In the genomic region with DNA sequence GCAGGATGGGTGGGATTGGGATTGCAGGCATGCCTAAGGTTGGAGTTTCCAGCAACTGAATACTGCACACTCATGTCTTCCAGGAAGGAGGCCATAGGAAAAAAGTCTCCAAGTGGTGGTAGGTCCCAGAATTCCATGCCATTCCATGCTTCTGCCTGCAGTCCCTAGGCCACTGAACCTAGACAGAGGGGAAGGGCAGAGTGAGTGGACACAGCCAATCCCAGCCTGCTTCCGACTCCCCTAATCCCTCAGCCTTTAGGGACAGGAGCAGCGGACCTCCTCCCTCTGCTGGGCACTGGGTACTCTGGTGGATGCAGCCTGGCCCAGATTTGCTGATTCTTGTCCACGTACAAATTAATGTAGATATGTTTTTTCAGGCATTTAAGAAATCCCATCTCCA, we compare ENCODE assay signal across 24 cellular contexts. TPM values are rescaled to one million over a fixed set of nuclear protein-coding genes. Genes with fewer than 3 reads are reported as not detected.
A peak's percentile ranks its signal among the peaks of the same experiment; 100 is the strongest.
DNase-seq lines count a peak whose midpoint lies in the region; ATAC-seq, FAIRE-seq and TF ChIP-seq lines count a peak whose summit lies in the region.
"Had no signal": no experiment of that assay in that cellular context is flagged by ENCODE, and none has a peak within 500 bp of the region (broad histone marks: within the 10 kb centered on the region; RNA-seq: fewer than 3 reads in every experiment).

No MANE protein-coding gene starts in this region.

- in situ Hi-C loops in HAP-1 (cut with MboI; ENCODE audit: low sequenced_read_pairs) = no loop called here

- no peak overlapping the region for H3K27ac ChIP-seq in A549
- no peak overlapping the region for H3K27ac ChIP-seq in spleen
- H3K27ac ChIP-seq in hepatocyte = no peak overlapping the region
- H3K27ac ChIP-seq: C4-2B, GM23248, HL-60 had no signal

- TF ChIP-seq EP300 in A549 (IDR thresholded peaks at IDR 0.05) = no peak

- no peaks in the 10 kb centered on the region for H3K9me2 ChIP-seq in hepatocyte (replicated peaks; ENCODE audit: insufficient read depth)

- H3K27me3 Mint-ChIP-seq in CD14-positive monocyte (ENCODE audit: low read depth in 3 of 3) = peaks cover 0 to 10% (median under 1%) of the 10 kb centered on the region in 3 donors

- CTCF ChIA-PET in A549 (lab: Yijun Ruan, JAX) = interaction anchor here (1.3 kb wide), 1 partner anchor 1140 kb away, joined by 3 read pairs; no protein-coding TSS in a partner anchor

- H3K27ac Mint-ChIP-seq in CD14-positive monocyte = no peak overlapping the region
- H3K27ac Mint-ChIP-seq: CD4-positive, alpha-beta memory T cell; HFFc6 had no signal

- H3K36me3 ChIP-seq in spleen = no peaks in the 10 kb centered on the region
- no peaks in the 10 kb centered on the region for H3K36me3 ChIP-seq in HAP-1 (replicated peaks)
- H3K36me3 ChIP-seq in hepatocyte (replicated peaks; ENCODE audit: insufficient read depth, low read depth) = no peaks in the 10 kb centered on the region

- peaks cover 7% of the 10 kb centered on the region for H3K9me3 ChIP-seq in A549
- peaks cover 0 to 15% (median 2%) of the 10 kb centered on the region in 8 donors for H3K9me3 ChIP-seq in spleen
- no peaks in the 10 kb centered on the region for H3K9me3 ChIP-seq in HAP-1
- no peaks in the 10 kb centered on the region for H3K9me3 ChIP-seq in hepatocyte (ENCODE audit: low read depth)

- peaks cover 0 to 4% (median 0%) of the 10 kb centered on the region in 7 donors for H3K9me3 Mint-ChIP-seq in CD14-positive monocyte

- no peak overlapping the region for H3K4me3 Mint-ChIP-seq in CD14-positive monocyte
- H3K4me3 Mint-ChIP-seq: CD4-positive, alpha-beta memory T cell; HFFc6 had no signal

- H3K4me2 ChIP-seq in A549 (no peak overlapping the region), hepatocyte (no peak overlapping the region)

- TF ChIP-seq CTCF in A549 (IDR thresholded peaks at IDR 0.05) = no peak
- TF ChIP-seq CTCF in CD14-positive monocyte (IDR thresholded peaks at IDR 0.05) = no peak
- TF ChIP-seq CTCF in spleen (IDR thresholded peaks at IDR 0.05 in 8 of 11, conservative IDR thresholded peaks at IDR 0.05 in 3 of 11) = no peak
- TF ChIP-seq CTCF in hepatocyte (IDR thresholded peaks at IDR 0.05; ENCODE audit: poor library complexity) = no peak

- no peaks in the 10 kb centered on the region for H3K4me1 Mint-ChIP-seq in CD14-positive monocyte
- H3K4me1 Mint-ChIP-seq: CD4-positive, alpha-beta memory T cell had no signal

- H3K4me1 ChIP-seq in A549 = no peaks in the 10 kb centered on the region
- H3K4me1 ChIP-seq in spleen = no peaks in the 10 kb centered on the region
- no peaks in the 10 kb centered on the region for H3K4me1 ChIP-seq in HAP-1
- H3K4me1 ChIP-seq in hepatocyte (ENCODE audit: insufficient read depth) = peaks cover 8% of the 10 kb centered on the region

- no peak for TF ChIP-seq RAD21 in A549 (conservative IDR thresholded peaks at IDR 0.05 in 1 of 2, IDR thresholded peaks at IDR 0.05 in 1 of 2)

- no peaks in the 10 kb centered on the region for H3K36me3 Mint-ChIP-seq in CD14-positive monocyte
- H3K36me3 Mint-ChIP-seq: CD4-positive, alpha-beta memory T cell had no signal

- H3K79me2 ChIP-seq in hepatocyte = no peaks in the 10 kb centered on the region

- FAIRE-seq in A549 (lab: Jason Lieb, UNC) = no peak
- FAIRE-seq: A204.1, GM12892, GM18507 had no signal

- WGBS in A549 (ENCODE audit: missing lambda C conversion rate) = 3% methylated on average over 3 of the region's 3 CpGs
- WGBS in spleen, 5 donors = 67 to 81% (median 76%) methylated on average over 3 of the region's 3 CpGs
- 68% methylated on average over 3 of the region's 3 CpGs for WGBS in hepatocyte (ENCODE audit: low lambda C conversion rate, missing lambda C conversion rate)

- intact Hi-C loops in CD14-positive monocyte (cut with micrococcal nuclease) (no loop called here), spleen (cut with DNase I; ENCODE audit: low total_unique reads) (no loop called here)

- H3K4me3 ChIP-seq in A549 (no peak overlapping the region), spleen (no peak overlapping the region), HAP-1 (no peak overlapping the region), hepatocyte (no peak overlapping the region)
- H3K4me3 ChIP-seq: GM23248 had no signal

- no peak overlapping the region for H2AFZ ChIP-seq in hepatocyte
- H2AFZ ChIP-seq: GM23248 had no signal

- H3K27me3 ChIP-seq in spleen (replicated peaks in 1 of 7) = peaks cover 0 to 42% (median 0%) of the 10 kb centered on the region in 7 donors
- no peaks in the 10 kb centered on the region for H3K27me3 ChIP-seq in HAP-1 (ENCODE audit: low read depth)
- no peaks in the 10 kb centered on the region for H3K27me3 ChIP-seq in hepatocyte

- POLR2A ChIA-PET in A549 (lab: Yijun Ruan, JAX) = no interaction called here

- no peak for DNase-seq in A549 (ENCODE audit: low read depth in 1 of 2, low spot score in 1 of 2)
- peak; percentile 1 for DNase-seq in CD14-positive monocyte (ENCODE audit: low spot score)
- peak; percentile 51 for DNase-seq in mesenteric fat pad (ENCODE audit: low spot score)
- peak; percentile 29 for DNase-seq in spleen
- DNase-seq in NCI-H1417 (lab: John Stamatoyannopoulos, UW) = no peak
- no peak for DNase-seq in HAP-1 (ENCODE audit: low spot score in 2 of 2)
- DNase-seq in hepatocyte (ENCODE audit: low spot score) = no peak
- DNase-seq: AML-193; CD4-positive, alpha-beta memory T cell; DMS153; DMS79; GDM1; GM23248; HFFc6; IMR-90 had no signal

- H4K20me1 ChIP-seq in hepatocyte (ENCODE audit: insufficient read depth, poor library complexity, severe bottlenecking) = no peaks in the 10 kb centered on the region

- ATAC-seq in A549 = peak; percentile 31 to 33; a peak in 1 of 6 replicates
- ATAC-seq: HCT116 had no signal

- TF ChIP-seq POLR2A in A549 (IDR thresholded peaks at IDR 0.05; ENCODE audit: low read length) (no peak), spleen (IDR thresholded peaks at IDR 0.05) (no peak)

TF ChIP-seq in A549, 52 proteins besides CTCF, POLR2A, EP300 and RAD21:
- TF ChIP-seq TFCP2L1 (CRISPR knock-in tag; IDR thresholded peaks at IDR 0.05) (no peak), FOSL2 (IDR thresholded peaks at IDR 0.05) (no peak), FOSL2 (CRISPR knock-in tag; IDR thresholded peaks at IDR 0.05) (no peak), ZNF302 (CRISPR knock-in tag; IDR thresholded peaks at IDR 0.05) (no peak), ESRRA (IDR thresholded peaks at IDR 0.05; ENCODE audit: borderline replicate concordance, low read length) (no peak), HDAC2 (IDR thresholded peaks at IDR 0.05) (no peak), RFX5 (IDR thresholded peaks at IDR 0.05) (no peak), HOXB13 (CRISPR knock-in tag; IDR thresholded peaks at IDR 0.05; ENCODE audit: low read depth) (no peak), SREBF2 (IDR thresholded peaks at IDR 0.05) (no peak), CHD4 (IDR thresholded peaks at IDR 0.05; ENCODE audit: borderline replicate concordance) (no peak), MAFK (IDR thresholded peaks at IDR 0.05; ENCODE audit: partially characterized antibody) (no peak), SMC3 (IDR thresholded peaks at IDR 0.05) (no peak), RNF2 (IDR thresholded peaks at IDR 0.05; ENCODE audit: borderline replicate concordance, low read depth) (no peak), ZFP36 (IDR thresholded peaks at IDR 0.05; ENCODE audit: borderline replicate concordance, partially characterized antibody) (no peak), TP53 (CRISPR knock-in tag; IDR thresholded peaks at IDR 0.05) (no peak), ZC3H11A (IDR thresholded peaks at IDR 0.05) (no peak), ZSCAN20 (CRISPR knock-in tag; IDR thresholded peaks at IDR 0.05) (no peak), FOSB (CRISPR knock-in tag; IDR thresholded peaks at IDR 0.05) (no peak), POLR2AphosphoS2 (conservative IDR thresholded peaks at IDR 0.05; ENCODE audit: low read length) (no peak)
- TF ChIP-seq, protein P1, sequence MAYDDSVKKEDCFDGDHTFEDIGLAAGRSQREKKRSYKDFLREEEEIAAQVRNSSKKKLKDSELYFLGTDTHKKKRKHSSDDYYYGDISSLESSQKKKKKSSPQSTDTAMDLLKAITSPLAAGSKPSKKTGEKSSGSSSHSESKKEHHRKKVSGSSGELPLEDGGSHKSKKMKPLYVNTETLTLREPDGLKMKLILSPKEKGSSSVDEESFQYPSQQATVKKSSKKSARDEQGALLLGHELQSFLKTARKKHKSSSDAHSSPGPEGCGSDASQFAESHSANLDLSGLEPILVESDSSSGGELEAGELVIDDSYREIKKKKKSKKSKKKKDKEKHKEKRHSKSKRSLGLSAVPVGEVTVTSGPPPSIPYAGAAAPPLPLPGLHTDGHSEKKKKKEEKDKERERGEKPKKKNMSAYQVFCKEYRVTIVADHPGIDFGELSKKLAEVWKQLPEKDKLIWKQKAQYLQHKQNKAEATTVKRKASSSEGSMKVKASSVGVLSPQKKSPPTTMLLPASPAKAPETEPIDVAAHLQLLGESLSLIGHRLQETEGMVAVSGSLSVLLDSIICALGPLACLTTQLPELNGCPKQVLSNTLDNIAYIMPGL (CRISPR knock-in tag; IDR thresholded peaks at IDR 0.05; ENCODE audit: borderline replicate concordance) = no peak

RNA-seq across cellular contexts. Expression of a gene that starts 17.0 kb away (rescaled TPM):
- polyA plus RNA-seq in A549 (2011; rRNA removed) (not detected in 2 replicates), A549 (2017; fragmentation: RNase III; extraction: RNeasy Plus Mini Kit Qiagen cat#74134 plus additional on column Dnase treatment) (not detected in 3 replicates), CD14-positive monocyte (not detected), spleen (not detected), hepatocyte (0.34 and 1.1 TPM in 2 replicates)
- polyA plus RNA-seq in A549 (2012; cell fraction: cytosol; rRNA removed) = not detected in 2 replicates
- 0.10 TPM in 1 of 2 replicates, not detected in the other for polyA plus RNA-seq in A549 (2012; cell fraction: nucleus; rRNA removed)
- not detected in 2 replicates for polyA minus RNA-seq in A549 (2011; rRNA and poly(A)+ RNA removed)
- total RNA-seq in mesenteric fat pad (not detected), spleen (not detected), hepatocyte (0.47 and 1.2 TPM in 2 replicates)
- total RNA-seq: CD4-positive, alpha-beta memory T cell; Daoy; GM23248; HFFc6; HT1080; IMR-90 had no signal
- polyA plus RNA-seq: BJ; CD4-positive, alpha-beta memory T cell; GM23248; IMR-90 had no signal

Comparison
In these comparisons a context has a peak if more than half of its experiments do, and no peak if none do; other contexts are left out.
1. DNase-seq: peak in CD14-positive monocyte (single experiment), mesenteric fat pad (single experiment) and spleen (single experiment); none in A549 (0 of 2), NCI-H1417 (0 of 3), HAP-1 (0 of 2) and hepatocyte (single experiment).